8 cellular contexts compared by ENCODE assay signal in the genomic region with DNA sequence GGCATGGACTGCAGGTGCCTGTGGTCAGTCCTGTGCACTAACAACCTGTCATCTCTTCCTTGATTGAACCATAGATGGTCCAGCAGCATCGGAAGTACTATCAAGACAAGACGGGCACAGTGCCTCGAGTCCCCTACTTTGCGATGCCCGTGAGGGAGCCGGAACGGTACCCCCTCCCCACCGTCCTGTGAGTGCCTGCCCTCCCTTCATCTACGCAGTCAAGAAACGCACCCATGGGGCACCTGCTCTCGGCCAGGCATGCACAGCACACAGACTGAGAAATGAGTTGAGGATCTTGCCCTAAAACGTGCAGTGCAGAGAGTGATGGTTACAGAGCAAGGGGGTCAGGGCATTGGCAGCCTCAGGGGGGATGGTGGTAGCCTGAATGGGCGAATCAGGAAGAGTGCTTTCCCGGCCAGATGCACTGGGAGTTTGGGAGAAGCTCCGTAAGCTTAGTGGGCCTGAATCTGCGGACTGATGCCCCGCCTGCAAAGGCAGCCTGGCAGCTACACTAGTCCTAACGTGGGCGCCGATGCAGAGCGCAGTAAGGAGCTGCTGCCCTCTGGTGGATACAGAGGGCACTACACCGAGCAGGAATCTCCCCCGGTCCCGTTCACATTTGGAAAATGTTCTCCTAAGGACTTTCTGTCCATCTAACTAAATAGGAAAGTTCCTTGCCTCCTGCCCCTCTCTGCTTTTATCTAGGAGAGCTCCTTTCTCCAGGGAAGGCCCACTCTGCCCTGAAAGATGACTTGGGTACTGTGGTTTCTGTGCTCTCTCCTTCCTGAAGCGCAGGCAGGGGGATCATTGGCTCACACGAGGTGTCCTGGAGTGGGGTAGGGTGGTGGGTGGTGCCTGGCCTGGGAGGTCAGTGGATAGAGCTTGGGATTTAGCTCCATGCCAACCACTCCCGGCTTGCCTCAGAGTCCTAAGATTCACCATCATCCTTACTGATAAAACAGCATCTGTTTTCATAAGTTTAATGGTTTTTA.
DNase-seq lines count a peak whose midpoint lies in the region; ATAC-seq and TF ChIP-seq lines count a peak whose summit lies in the region.

No MANE protein-coding gene starts in this region.

- H3K4me3 ChIP-seq in A673 (ENCODE audit: low read depth, low read length, poor library complexity, severe bottlenecking) (no peak overlapping the region), cardiac fibroblast (replicated peaks in 1 of 2; ENCODE audit: low read depth in 2 of 2, low read length in 2 of 2) (no peak overlapping the region)

- no peak overlapping the region for H3K27ac Mint-ChIP-seq in activated B cell treated with CpG ODN at 0.5 μM for 24 hours

- in situ Hi-C loops in GM13976 (cut with MboI; ENCODE audit: low sequenced_read_pairs, unreplicated experiment): no loop called here

- ATAC-seq in activated B cell treated with CpG ODN at 0.5 μM for 24 hours (ENCODE audit: low read depth) (peak; percentile 84), left colon (peak; percentile 79), HG02885 (IDR thresholded peaks at IDR 0.05; ENCODE audit: poor library complexity, unreplicated experiment) (no peak)

- CTCF ChIA-PET in A673 (lab: Charles Lee) (interaction anchor here (0.5 to 1.0 kb wide), 8 partner anchors 9 to 410 kb away, joined by 3 to 5 read pairs (median 4); no protein-coding TSS in a partner anchor), activated B cell treated with CpG ODN at 0.5 μM for 24 hours (lab: Charles Lee) (interaction anchor here (0.6 to 2.3 kb wide), 8 partner anchors 16 to 627 kb away, joined by 3 to 19 read pairs (median 4); no protein-coding TSS in a partner anchor)

- no peaks in the 10 kb centered on the region for H3K36me3 ChIP-seq in A673 (ENCODE audit: insufficient read depth, low read length, poor library complexity, severe bottlenecking)

- no peaks in the 10 kb centered on the region for H3K9me3 Mint-ChIP-seq in activated B cell treated with CpG ODN at 0.5 μM for 24 hours

- peak; percentile 96 for TF ChIP-seq CTCF in A673 (conservative IDR thresholded peaks at IDR 0.05; ENCODE audit: low read depth, low read length)
- peak; percentile 98 for TF ChIP-seq CTCF in GM13976 (IDR thresholded peaks at IDR 0.05; ENCODE audit: borderline replicate concordance, control extremely low read depth, extremely low read depth, insufficient read depth, missing control alignments)
- TF ChIP-seq CTCF in activated B cell treated with CpG ODN at 0.5 μM for 24 hours (IDR thresholded peaks at IDR 0.05): no peak
- peak; percentile 98 for TF ChIP-seq CTCF in cardiac fibroblast (IDR thresholded peaks at IDR 0.05; ENCODE audit: low read depth, low read length)

- DNase-seq in A673 (ENCODE audit: low spot score): peak; percentile 77
- peak; percentile 88 for DNase-seq in GM13976 (ENCODE audit: low spot score)
- DNase-seq in NCI-H2171 (lab: John Stamatoyannopoulos, UW): peak; percentile 66
- peak; percentile 49 for DNase-seq in activated B cell treated with CpG ODN at 0.5 μM for 24 hours
- DNase-seq in cardiac fibroblast (ENCODE audit: low read depth in 2 of 2): peak; percentile 66 to 73
- peak; percentile 32 to 65 for DNase-seq in left colon
- DNase-seq in stimulated activated CD4-positive, alpha-beta T cell treated with anti-CD3 and anti-CD28 coated beads, Interleukin-4, amount 100 ng/mL, for 1 hour: peak; percentile 70

- BruUV-seq in A673 (replicated peaks; lab: Mats Ljungman, UMichigan): no TSS peak

- H3K27ac ChIP-seq in A673 (ENCODE audit: low read depth, low read length, poor library complexity, severe bottlenecking): no peak overlapping the region

- no peaks in the 10 kb centered on the region for H3K4me1 ChIP-seq in A673 (ENCODE audit: insufficient read depth, low read length, poor library complexity, severe bottlenecking)

- H3K4me1 Mint-ChIP-seq in activated B cell treated with CpG ODN at 0.5 μM for 24 hours: no peaks in the 10 kb centered on the region

- H3K36me3 Mint-ChIP-seq in activated B cell treated with CpG ODN at 0.5 μM for 24 hours (ENCODE audit: low read depth): no peaks in the 10 kb centered on the region

- H3K9me3 ChIP-seq in A673 (ENCODE audit: low read depth, low read length, poor library complexity, severe bottlenecking): no peaks in the 10 kb centered on the region

- intact Hi-C loops in A673 (cut with micrococcal nuclease; ENCODE audit: unreplicated experiment): loop anchor here (2.0 to 5.0 kb wide), 2 partner anchors 75 to 625 kb away; no protein-coding TSS in a partner anchor
- intact Hi-C loops in activated B cell treated with CpG ODN at 0.5 μM for 24 hours (cut with micrococcal nuclease): loop anchor here (1.0 to 5.0 kb wide), 6 partner anchors 335 to 970 kb away; a partner anchor contains a TSS
- intact Hi-C loops in left colon (cut with DNase I, micrococcal nuclease): no loop called here

- peaks cover 31% of the 10 kb centered on the region for H3K27me3 Mint-ChIP-seq in activated B cell treated with CpG ODN at 0.5 μM for 24 hours

- no peak overlapping the region for H3K4me3 Mint-ChIP-seq in activated B cell treated with CpG ODN at 0.5 μM for 24 hours

- POLR2A ChIA-PET in A673 (lab: Charles Lee; ENCODE audit: low non-redundant PET): no interaction called here
- POLR2A ChIA-PET in activated B cell treated with CpG ODN at 0.5 μM for 24 hours (lab: Charles Lee): no interaction called here

- H3K27me3 ChIP-seq in A673 (replicated peaks; ENCODE audit: insufficient read depth, low read depth, low read length, poor library complexity): no peaks in the 10 kb centered on the region

Comparison
In these comparisons a context has a peak if more than half of its experiments do, and no peak if none do; other contexts are left out.
1. intact Hi-C loops: an anchor here in A673 (2.0 to 5.0 kb wide) and activated B cell treated with CpG ODN at 0.5 μM for 24 hours (1.0 to 5.0 kb wide); none called in left colon.